ENCODE assay signal across 1 cellular context in the genomic region with DNA sequence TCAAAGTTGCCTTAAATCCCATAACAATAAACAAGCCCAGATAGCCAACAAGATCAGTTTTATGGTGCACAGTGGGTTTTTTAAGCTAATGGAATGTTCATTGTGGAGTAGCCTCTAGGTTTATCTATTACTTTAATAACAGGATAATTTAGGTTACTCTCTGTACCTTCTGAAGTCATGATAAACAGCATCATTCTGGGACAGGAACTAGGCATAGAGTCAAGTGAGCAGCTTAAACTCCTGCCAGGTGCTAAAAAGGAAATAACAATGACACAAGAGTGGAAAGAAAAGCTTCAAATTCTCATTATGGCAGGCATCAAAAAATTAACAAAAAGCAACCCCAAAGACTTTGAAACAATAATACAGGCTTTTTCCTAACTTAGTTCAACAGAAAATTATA.
TF ChIP-seq lines count a peak whose summit lies in the region.

No MANE protein-coding gene starts in this region.

TF ChIP-seq in GM23338, 12 proteins besides CTCF, POLR2A, EP300 and RAD21:
- TF ChIP-seq, protein P1, sequence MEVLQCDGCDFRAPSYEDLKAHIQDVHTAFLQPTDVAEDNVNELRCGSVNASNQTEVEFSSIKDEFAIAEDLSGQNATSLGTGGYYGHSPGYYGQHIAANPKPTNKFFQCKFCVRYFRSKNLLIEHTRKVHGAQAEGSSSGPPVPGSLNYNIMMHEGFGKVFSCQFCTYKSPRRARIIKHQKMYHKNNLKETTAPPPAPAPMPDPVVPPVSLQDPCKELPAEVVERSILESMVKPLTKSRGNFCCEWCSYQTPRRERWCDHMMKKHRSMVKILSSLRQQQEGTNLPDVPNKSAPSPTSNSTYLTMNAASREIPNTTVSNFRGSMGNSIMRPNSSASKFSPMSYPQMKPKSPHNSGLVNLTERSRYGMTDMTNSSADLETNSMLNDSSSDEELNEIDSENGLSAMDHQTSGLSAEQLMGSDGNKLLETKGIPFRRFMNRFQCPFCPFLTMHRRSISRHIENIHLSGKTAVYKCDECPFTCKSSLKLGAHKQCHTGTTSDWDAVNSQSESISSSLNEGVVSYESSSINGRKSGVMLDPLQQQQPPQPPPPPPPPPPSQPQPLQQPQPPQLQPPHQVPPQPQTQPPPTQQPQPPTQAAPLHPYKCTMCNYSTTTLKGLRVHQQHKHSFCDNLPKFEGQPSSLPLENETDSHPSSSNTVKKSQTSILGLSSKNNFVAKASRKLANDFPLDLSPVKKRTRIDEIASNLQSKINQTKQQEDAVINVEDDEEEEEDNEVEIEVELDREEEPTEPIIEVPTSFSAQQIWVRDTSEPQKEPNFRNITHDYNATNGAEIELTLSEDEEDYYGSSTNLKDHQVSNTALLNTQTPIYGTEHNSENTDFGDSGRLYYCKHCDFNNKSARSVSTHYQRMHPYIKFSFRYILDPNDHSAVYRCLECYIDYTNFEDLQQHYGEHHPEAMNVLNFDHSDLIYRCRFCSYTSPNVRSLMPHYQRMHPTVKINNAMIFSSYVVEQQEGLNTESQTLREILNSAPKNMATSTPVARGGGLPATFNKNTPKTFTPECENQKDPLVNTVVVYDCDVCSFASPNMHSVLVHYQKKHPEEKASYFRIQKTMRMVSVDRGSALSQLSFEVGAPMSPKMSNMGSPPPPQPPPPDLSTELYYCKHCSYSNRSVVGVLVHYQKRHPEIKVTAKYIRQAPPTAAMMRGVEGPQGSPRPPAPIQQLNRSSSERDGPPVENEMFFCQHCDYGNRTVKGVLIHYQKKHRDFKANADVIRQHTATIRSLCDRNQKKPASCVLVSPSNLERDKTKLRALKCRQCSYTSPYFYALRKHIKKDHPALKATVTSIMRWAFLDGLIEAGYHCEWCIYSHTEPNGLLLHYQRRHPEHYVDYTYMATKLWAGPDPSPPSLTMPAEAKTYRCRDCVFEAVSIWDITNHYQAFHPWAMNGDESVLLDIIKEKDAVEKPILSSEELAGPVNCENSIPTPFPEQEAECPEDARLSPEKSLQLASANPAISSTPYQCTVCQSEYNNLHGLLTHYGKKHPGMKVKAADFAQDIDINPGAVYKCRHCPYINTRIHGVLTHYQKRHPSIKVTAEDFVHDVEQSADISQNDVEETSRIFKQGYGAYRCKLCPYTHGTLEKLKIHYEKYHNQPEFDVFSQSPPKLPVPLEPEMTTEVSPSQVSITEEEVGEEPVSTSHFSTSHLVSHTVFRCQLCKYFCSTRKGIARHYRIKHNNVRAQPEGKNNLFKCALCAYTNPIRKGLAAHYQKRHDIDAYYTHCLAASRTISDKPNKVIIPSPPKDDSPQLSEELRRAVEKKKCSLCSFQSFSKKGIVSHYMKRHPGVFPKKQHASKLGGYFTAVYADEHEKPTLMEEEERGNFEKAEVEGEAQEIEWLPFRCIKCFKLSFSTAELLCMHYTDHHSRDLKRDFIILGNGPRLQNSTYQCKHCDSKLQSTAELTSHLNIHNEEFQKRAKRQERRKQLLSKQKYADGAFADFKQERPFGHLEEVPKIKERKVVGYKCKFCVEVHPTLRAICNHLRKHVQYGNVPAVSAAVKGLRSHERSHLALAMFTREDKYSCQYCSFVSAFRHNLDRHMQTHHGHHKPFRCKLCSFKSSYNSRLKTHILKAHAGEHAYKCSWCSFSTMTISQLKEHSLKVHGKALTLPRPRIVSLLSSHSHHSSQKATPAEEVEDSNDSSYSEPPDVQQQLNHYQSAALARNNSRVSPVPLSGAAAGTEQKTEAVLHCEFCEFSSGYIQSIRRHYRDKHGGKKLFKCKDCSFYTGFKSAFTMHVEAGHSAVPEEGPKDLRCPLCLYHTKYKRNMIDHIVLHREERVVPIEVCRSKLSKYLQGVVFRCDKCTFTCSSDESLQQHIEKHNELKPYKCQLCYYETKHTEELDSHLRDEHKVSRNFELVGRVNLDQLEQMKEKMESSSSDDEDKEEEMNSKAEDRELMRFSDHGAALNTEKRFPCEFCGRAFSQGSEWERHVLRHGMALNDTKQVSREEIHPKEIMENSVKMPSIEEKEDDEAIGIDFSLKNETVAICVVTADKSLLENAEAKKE (CRISPR knock-in tag; IDR thresholded peaks at IDR 0.05), result no peak
- TF ChIP-seq NANOG (IDR thresholded peaks at IDR 0.05; ENCODE audit: borderline replicate concordance) (no peak), STAT1 (IDR thresholded peaks at IDR 0.05; ENCODE audit: unreplicated experiment) (no peak), ZNF331 (CRISPR knock-in tag; IDR thresholded peaks at IDR 0.05; ENCODE audit: low read depth) (no peak), EZH2 (IDR thresholded peaks at IDR 0.05; ENCODE audit: low read depth, unreplicated experiment) (no peak), ZNF114 (CRISPR knock-in tag; IDR thresholded peaks at IDR 0.05) (no peak), EZH2phosphoT487 (IDR thresholded peaks at IDR 0.05; ENCODE audit: unreplicated experiment) (no peak), CREB1 (CRISPR knock-in tag; IDR thresholded peaks at IDR 0.05; ENCODE audit: low read depth) (no peak), ETS1 (IDR thresholded peaks at IDR 0.05) (no peak), POLR2AphosphoS5 (IDR thresholded peaks at IDR 0.05; ENCODE audit: low read depth) (no peak), JUNB (IDR thresholded peaks at IDR 0.05; ENCODE audit: unreplicated experiment) (no peak)
- TF ChIP-seq, protein P2, sequence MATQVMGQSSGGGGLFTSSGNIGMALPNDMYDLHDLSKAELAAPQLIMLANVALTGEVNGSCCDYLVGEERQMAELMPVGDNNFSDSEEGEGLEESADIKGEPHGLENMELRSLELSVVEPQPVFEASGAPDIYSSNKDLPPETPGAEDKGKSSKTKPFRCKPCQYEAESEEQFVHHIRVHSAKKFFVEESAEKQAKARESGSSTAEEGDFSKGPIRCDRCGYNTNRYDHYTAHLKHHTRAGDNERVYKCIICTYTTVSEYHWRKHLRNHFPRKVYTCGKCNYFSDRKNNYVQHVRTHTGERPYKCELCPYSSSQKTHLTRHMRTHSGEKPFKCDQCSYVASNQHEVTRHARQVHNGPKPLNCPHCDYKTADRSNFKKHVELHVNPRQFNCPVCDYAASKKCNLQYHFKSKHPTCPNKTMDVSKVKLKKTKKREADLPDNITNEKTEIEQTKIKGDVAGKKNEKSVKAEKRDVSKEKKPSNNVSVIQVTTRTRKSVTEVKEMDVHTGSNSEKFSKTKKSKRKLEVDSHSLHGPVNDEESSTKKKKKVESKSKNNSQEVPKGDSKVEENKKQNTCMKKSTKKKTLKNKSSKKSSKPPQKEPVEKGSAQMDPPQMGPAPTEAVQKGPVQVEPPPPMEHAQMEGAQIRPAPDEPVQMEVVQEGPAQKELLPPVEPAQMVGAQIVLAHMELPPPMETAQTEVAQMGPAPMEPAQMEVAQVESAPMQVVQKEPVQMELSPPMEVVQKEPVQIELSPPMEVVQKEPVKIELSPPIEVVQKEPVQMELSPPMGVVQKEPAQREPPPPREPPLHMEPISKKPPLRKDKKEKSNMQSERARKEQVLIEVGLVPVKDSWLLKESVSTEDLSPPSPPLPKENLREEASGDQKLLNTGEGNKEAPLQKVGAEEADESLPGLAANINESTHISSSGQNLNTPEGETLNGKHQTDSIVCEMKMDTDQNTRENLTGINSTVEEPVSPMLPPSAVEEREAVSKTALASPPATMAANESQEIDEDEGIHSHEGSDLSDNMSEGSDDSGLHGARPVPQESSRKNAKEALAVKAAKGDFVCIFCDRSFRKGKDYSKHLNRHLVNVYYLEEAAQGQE (IDR thresholded peaks at IDR 0.05; ENCODE audit: unreplicated experiment), result no peak
TF ChIP-seq in GM23338: peak in this region for 0.
